ENCODE assay signal across 11 cellular contexts in the genomic region with DNA sequence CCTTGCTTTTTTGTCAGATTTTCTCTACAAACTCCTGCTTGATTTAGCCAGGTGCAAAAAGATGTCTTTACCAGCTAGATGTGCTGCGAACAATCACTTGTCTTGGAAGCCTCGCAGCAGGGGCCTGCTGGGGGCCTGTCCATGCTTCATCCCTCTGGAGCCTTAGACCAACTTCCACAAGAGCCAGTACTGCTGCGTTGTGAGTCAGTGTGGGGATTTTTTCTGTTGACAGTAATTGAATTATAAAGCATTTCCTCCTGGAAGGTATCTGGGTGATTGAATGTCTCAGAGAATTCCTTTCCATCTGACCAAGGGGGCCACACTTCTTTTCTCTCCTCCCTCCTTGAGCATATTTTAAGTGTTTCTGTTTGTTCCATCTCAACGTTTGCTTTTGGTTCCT. TPM values are rescaled to one million over a fixed set of nuclear protein-coding genes. Genes with fewer than 3 reads are reported as not detected.
DNase-seq lines count a peak whose midpoint lies in the region; ATAC-seq and TF ChIP-seq lines count a peak whose summit lies in the region.
"Had no signal": no experiment of that assay in that cellular context is flagged by ENCODE, and none has a peak within 500 bp of the region (broad histone marks: within the 10 kb centered on the region; RNA-seq: fewer than 3 reads in every experiment).

No MANE protein-coding gene starts in this region.

- H3K79me2 ChIP-seq in mammary epithelial cell (ENCODE audit: insufficient read depth, low read length) = no peaks in the 10 kb centered on the region

- H3K4me3 Mint-ChIP-seq in MCF 10A (ENCODE audit: unreplicated experiment) = no peak overlapping the region
- H3K4me3 Mint-ChIP-seq in activated naive CD8-positive, alpha-beta T cell treated with anti-CD3 and anti-CD28 coated beads for 36 hours = no peak overlapping the region
- H3K4me3 Mint-ChIP-seq: stimulated activated effector memory CD8-positive, alpha-beta T cell treated with anti-CD3 and anti-CD28 coated beads, Interleukin-12 subunit alpha, Interleukin-12 subunit beta, amount 100 ng/mL, for 72 hours had no signal

- in situ Hi-C loops in mammary epithelial cell (cut with MboI; ENCODE audit: low sequenced_read_pairs in 2 of 2) = no loop called here

- no peak for TF ChIP-seq CTCF in MCF 10A (IDR thresholded peaks at IDR 0.05; ENCODE audit: unreplicated experiment)
- TF ChIP-seq CTCF in mammary epithelial cell (conservative IDR thresholded peaks at IDR 0.05 in 1 of 2, IDR thresholded peaks at IDR 0.05 in 1 of 2; ENCODE audit: extremely low read depth in 1 of 2, insufficient read depth in 1 of 2, low read depth in 1 of 2, low read length in 2 of 2) = no peak
- TF ChIP-seq CTCF in tibial artery (IDR thresholded peaks at IDR 0.05) = no peak
- TF ChIP-seq CTCF in spleen (IDR thresholded peaks at IDR 0.05 in 8 of 11, conservative IDR thresholded peaks at IDR 0.05 in 3 of 11) = no peak

- ATAC-seq in HG03565 (IDR thresholded peaks at IDR 0.05; ENCODE audit: unreplicated experiment) = no peak
- ATAC-seq in GM21576 (IDR thresholded peaks at IDR 0.05; ENCODE audit: unreplicated experiment) = no peak

- DNase-seq in MCF 10A (ENCODE audit: unreplicated experiment) (no peak), mammary epithelial cell (no peak), fibroblast of peridontal ligament (ENCODE audit: extremely low read depth) (peak; percentile 16), tibial artery (no peak), spleen (no peak)
- no peak for DNase-seq in activated naive CD8-positive, alpha-beta T cell treated with anti-CD3 and anti-CD28 coated beads for 36 hours
- DNase-seq: NCI-H2227 treated with DMSO at 0.1 percent for 48 hours had no signal

- H3K27ac ChIP-seq in mammary epithelial cell (ENCODE audit: insufficient read depth, low read depth, low read length) (no peak overlapping the region), tibial artery (peak overlapping the region; percentile 43 to 73), spleen (peak overlapping the region in 3 of 8 donors; percentile 36 to 40 (median 38))

- intact Hi-C loops in MCF 10A (cut with micrococcal nuclease) = loop anchor here (5.0 kb wide), 1 partner anchor 294 kb away; no protein-coding TSS in a partner anchor
- intact Hi-C loops in mammary epithelial cell (cut with micrococcal nuclease) = loop anchor here (2.0 to 5.0 kb wide), 2 partner anchors 64 to 242 kb away; no protein-coding TSS in a partner anchor
- intact Hi-C loops in tibial artery (cut with DNase I; ENCODE audit: low total_unique reads) = no loop called here
- intact Hi-C loops in spleen (cut with DNase I; ENCODE audit: low total_unique reads) = loop anchor here (5.0 kb wide), 1 partner anchor 294 kb away; no protein-coding TSS in a partner anchor

- H3K4me3 ChIP-seq in mammary epithelial cell (replicated peaks in 1 of 3; ENCODE audit: insufficient read depth in 1 of 3, low read depth in 2 of 3, low read length in 3 of 3) (no peak overlapping the region), tibial artery (no peak overlapping the region), spleen (no peak overlapping the region)

- H3K27me3 Mint-ChIP-seq in MCF 10A (ENCODE audit: insufficient read depth, unreplicated experiment) = no peaks in the 10 kb centered on the region
- no peaks in the 10 kb centered on the region for H3K27me3 Mint-ChIP-seq in activated naive CD8-positive, alpha-beta T cell treated with anti-CD3 and anti-CD28 coated beads for 36 hours

- CTCF ChIA-PET in MCF 10A (lab: Yijun Ruan, JAX) = interaction anchor here (0.7 to 1.2 kb wide), 3 partner anchors 11 to 290 kb away, joined by 3 to 6 read pairs (median 4); no protein-coding TSS in a partner anchor
- CTCF ChIA-PET in mammary epithelial cell (lab: Charles Lee; ENCODE audit: low non-redundant PET) = interaction anchor here (0.9 kb wide), 1 partner anchor 221 kb away, joined by 5 read pairs; no protein-coding TSS in a partner anchor

- no peaks in the 10 kb centered on the region for H3K36me3 ChIP-seq in mammary epithelial cell (ENCODE audit: insufficient read depth, low read length)
- H3K36me3 ChIP-seq in tibial artery = peaks cover 0 to 11% (median 0%) of the 10 kb centered on the region in 3 donors
- peaks cover 0 to 45% (median 15%) of the 10 kb centered on the region in 6 donors for H3K36me3 ChIP-seq in spleen

- H3K4me1 ChIP-seq in mammary epithelial cell (ENCODE audit: insufficient read depth, low read length) (no peaks in the 10 kb centered on the region), tibial artery (peaks cover 6 to 82% (median 64%) of the 10 kb centered on the region in 4 donors), spleen (peaks cover 0 to 26% (median 11%) of the 10 kb centered on the region in 6 donors)

- no peak overlapping the region for H2AFZ ChIP-seq in mammary epithelial cell (ENCODE audit: low read depth, low read length)

- TF ChIP-seq POLR2A in spleen (IDR thresholded peaks at IDR 0.05) = no peak

- 58% methylated on average over 4 of the region's 4 CpGs for WGBS in mammary epithelial cell (ENCODE audit: low coverage, missing lambda C conversion rate)
- 63 to 77% (median 63%) methylated on average over 4 of the region's 4 CpGs for WGBS in spleen, 5 donors

- dilution Hi-C loops in mammary epithelial cell (cut with HindIII; ENCODE audit: low sequenced_read_pairs) = no loop called here

- no peak overlapping the region for H3K9ac ChIP-seq in mammary epithelial cell (ENCODE audit: insufficient read depth, low read length)

- H4K20me1 ChIP-seq in mammary epithelial cell (ENCODE audit: insufficient read depth, low read length) = no peaks in the 10 kb centered on the region

- POLR2A ChIA-PET in MCF 10A (lab: Yijun Ruan, JAX) = no interaction called here

- peaks cover 13% of the 10 kb centered on the region for H3K36me3 Mint-ChIP-seq in MCF 10A (ENCODE audit: insufficient read depth, unreplicated experiment)
- peaks cover 1% of the 10 kb centered on the region for H3K36me3 Mint-ChIP-seq in activated naive CD8-positive, alpha-beta T cell treated with anti-CD3 and anti-CD28 coated beads for 36 hours

- H3K27ac Mint-ChIP-seq in MCF 10A (ENCODE audit: low read depth, unreplicated experiment) = peak overlapping the region; percentile 31
- peak overlapping the region; percentile 45 for H3K27ac Mint-ChIP-seq in activated naive CD8-positive, alpha-beta T cell treated with anti-CD3 and anti-CD28 coated beads for 36 hours
- H3K27ac Mint-ChIP-seq: activated T-helper 2 cell treated with anti-CD3 and anti-CD28 coated beads, Interferon-gamma antibody, Interleukin-2, Interleukin-4, amounts not matched to agents 10 μg/mL and 5 μg/mL and 100 μg/mL, durations not matched to agents 14 hours and 24 hours and 36 hours; stimulated activated effector memory CD8-positive, alpha-beta T cell treated with anti-CD3 and anti-CD28 coated beads, Interleukin-12 subunit alpha, Interleukin-12 subunit beta, amount 100 ng/mL, for 72 hours had no signal

- no peak overlapping the region for H3K4me2 ChIP-seq in mammary epithelial cell (ENCODE audit: insufficient read depth, low read depth, low read length)

- H3K9me3 ChIP-seq in mammary epithelial cell (replicated peaks; ENCODE audit: insufficient read depth, low read length) (no peaks in the 10 kb centered on the region), tibial artery (no peaks in the 10 kb centered on the region), spleen (no peaks in the 10 kb centered on the region)

- BruUV-seq in MCF 10A (replicated peaks; lab: Mats Ljungman, UMichigan) (no TSS peak), mammary epithelial cell (replicated peaks; lab: Mats Ljungman, UMichigan) (no TSS peak)

- H3K27me3 ChIP-seq in mammary epithelial cell (ENCODE audit: insufficient read depth, low read length) (no peaks in the 10 kb centered on the region), tibial artery (no peaks in the 10 kb centered on the region), spleen (replicated peaks in 1 of 7) (peaks cover 0 to 9% (median 0%) of the 10 kb centered on the region in 7 donors)

- H3K4me1 Mint-ChIP-seq in MCF 10A (ENCODE audit: insufficient read depth, unreplicated experiment) = no peaks in the 10 kb centered on the region
- H3K4me1 Mint-ChIP-seq in activated naive CD8-positive, alpha-beta T cell treated with anti-CD3 and anti-CD28 coated beads for 36 hours = peaks cover 19% of the 10 kb centered on the region

- H3K9me3 Mint-ChIP-seq in MCF 10A (ENCODE audit: unreplicated experiment) = no peaks in the 10 kb centered on the region
- no peaks in the 10 kb centered on the region for H3K9me3 Mint-ChIP-seq in activated naive CD8-positive, alpha-beta T cell treated with anti-CD3 and anti-CD28 coated beads for 36 hours
- H3K9me3 Mint-ChIP-seq: activated T-helper 2 cell treated with anti-CD3 and anti-CD28 coated beads, Interferon-gamma antibody, Interleukin-2, Interleukin-4, amounts not matched to agents 10 μg/mL and 5 μg/mL and 100 μg/mL, durations not matched to agents 14 hours and 24 hours and 36 hours; stimulated activated effector memory CD8-positive, alpha-beta T cell treated with anti-CD3 and anti-CD28 coated beads, Interleukin-12 subunit alpha, Interleukin-12 subunit beta, amount 100 ng/mL, for 72 hours had no signal

RNA-seq across cellular contexts. Expression of gene LDLRAP1, which starts 40.4 kb away (rescaled TPM):
- total RNA-seq in MCF 10A (2022) = 10.3 and 14.0 TPM in 2 replicates
- total RNA-seq in mammary epithelial cell = 10 to 100 TPM; 23.0 to 32.7 TPM
- 28.8 TPM for polyA plus RNA-seq in mammary epithelial cell
- 27.1 TPM for polyA minus RNA-seq in mammary epithelial cell
- total RNA-seq in activated naive CD8-positive, alpha-beta T cell treated with anti-CD3 and anti-CD28 coated beads for 36 hours = 10 to 100 TPM; 14.3 to 17.4 TPM
- 100 to 1,000 TPM in 1 of 7 donors, 10 to 100 TPM in 6; 62.6 to 105 (median 82.3) TPM for total RNA-seq in spleen
- polyA plus RNA-seq in spleen = 10 to 100 TPM; 21.7 to 45.9 (median 28.4) TPM
